In the genomic region with DNA sequence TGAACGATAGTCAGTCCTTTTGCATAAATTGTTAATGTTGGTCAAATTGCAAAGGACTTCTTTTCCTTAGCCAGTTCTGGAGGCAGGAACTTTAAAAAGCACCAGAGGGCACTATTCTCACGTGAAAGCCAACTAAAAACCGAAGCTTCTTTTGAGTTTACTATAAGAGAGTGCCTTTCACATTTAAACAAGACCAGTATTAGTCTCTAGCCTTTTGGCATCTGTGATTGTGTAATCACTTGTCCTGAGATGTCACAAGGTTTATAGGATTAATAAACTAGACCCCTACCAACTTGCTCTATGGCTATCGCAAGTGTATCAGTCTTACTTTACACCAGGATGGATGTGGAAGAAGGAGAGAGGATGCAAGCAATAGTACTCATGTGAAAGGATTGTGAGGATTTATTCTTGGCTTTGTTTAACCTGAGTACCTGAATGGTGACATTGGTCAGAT, we compare ENCODE assay signal across 8 cellular contexts. TPM values are rescaled to one million over a fixed set of nuclear protein-coding genes. Genes with fewer than 3 reads are reported as not detected.
DNase-seq lines count a peak whose midpoint lies in the region; ATAC-seq, FAIRE-seq and TF ChIP-seq lines count a peak whose summit lies in the region.

No MANE protein-coding gene starts in this region.

- no peaks in the 10 kb centered on the region for H3K36me3 Mint-ChIP-seq in endothelial cell (ENCODE audit: low read depth, unreplicated experiment)

- H3K4me1 ChIP-seq in body of pancreas: peaks cover 15% of the 10 kb centered on the region
- peaks cover 45% of the 10 kb centered on the region for H3K4me1 ChIP-seq in keratinocyte (ENCODE audit: control insufficient read depth, extremely low read depth, insufficient read depth, low read length)

- peaks cover 44% of the 10 kb centered on the region for H3K4me1 Mint-ChIP-seq in stimulated activated naive CD8-positive, alpha-beta T cell treated with anti-CD3 and anti-CD28 coated beads, Interleukin-15, amount 100 ng/mL, for 72 hours
- peaks cover 11% of the 10 kb centered on the region for H3K4me1 Mint-ChIP-seq in endothelial cell (ENCODE audit: unreplicated experiment)

- H3K36me3 ChIP-seq in BJ (ENCODE audit: control insufficient read depth, insufficient read depth, low read length): no peaks in the 10 kb centered on the region
- no peaks in the 10 kb centered on the region for H3K36me3 ChIP-seq in body of pancreas (replicated peaks in 1 of 2; ENCODE audit: insufficient read depth in 1 of 2, low read depth in 2 of 2)
- H3K36me3 ChIP-seq in keratinocyte (ENCODE audit: control insufficient read depth in 2 of 2, extremely low read depth in 1 of 2, insufficient read depth in 2 of 2, low read length in 2 of 2): no peaks in the 10 kb centered on the region

- peak; percentile 87 for ATAC-seq in HG02981 (IDR thresholded peaks at IDR 0.05; ENCODE audit: unreplicated experiment)
- peak; percentile 81 for ATAC-seq in body of pancreas
- peak; percentile 90 for ATAC-seq in stimulated activated naive CD8-positive, alpha-beta T cell treated with anti-CD3 and anti-CD28 coated beads, Interleukin-15, amount 100 ng/mL, for 72 hours

- peak overlapping the region; percentile 31 for H3K9ac ChIP-seq in keratinocyte (ENCODE audit: control insufficient read depth, extremely low read depth, insufficient read depth, low read length)

- DNase-seq in BJ (ENCODE audit: low read depth) (peak; percentile 20), GM18507 (ENCODE audit: extremely low spot score, insufficient read length, low read depth) (no peak), NCI-H748 (lab: John Stamatoyannopoulos, UW; ENCODE audit: unreplicated experiment) (peak; percentile 74), body of pancreas (peak in 3 of 4 donors; percentile 16 to 22 (median 22)), keratinocyte (ENCODE audit: low read depth, low spot score) (no peak), endothelial cell (ENCODE audit: low spot score) (no peak)
- peak; percentile 30 to 44 for DNase-seq in stimulated activated naive CD8-positive, alpha-beta T cell treated with anti-CD3 and anti-CD28 coated beads, Interleukin-15, amount 100 ng/mL, for 72 hours

- H3K27me3 ChIP-seq in BJ (ENCODE audit: control insufficient read depth, insufficient read depth, low read length) (no peaks in the 10 kb centered on the region), body of pancreas (no peaks in the 10 kb centered on the region), keratinocyte (ENCODE audit: control insufficient read depth, extremely low read depth, insufficient read depth, low read length) (no peaks in the 10 kb centered on the region)

- dilution Hi-C loops in keratinocyte (cut with MboI; ENCODE audit: extremely low pct_ligation_motif_present, low sequenced_read_pairs): no loop called here

- CTCF ChIA-PET in BJ (lab: Yijun Ruan, JAX): interaction anchor here (0.7 to 5.5 kb wide), 28 partner anchors 9 to 374 kb away, joined by 3 to 87 read pairs (median 4); a partner anchor contains a TSS

- TF ChIP-seq CTCF in BJ (IDR thresholded peaks at IDR 0.05; ENCODE audit: insufficient read depth, low read depth, low read length): peak; percentile 69
- TF ChIP-seq CTCF in body of pancreas (IDR thresholded peaks at IDR 0.05): peak; percentile 38 to 70 (median 55)
- peak; percentile 5 to 68 (median 50) for TF ChIP-seq CTCF in keratinocyte (optimal IDR thresholded peaks at IDR 0.05 in 1 of 3, IDR thresholded peaks at IDR 0.05 in 1 of 3, conservative IDR thresholded peaks at IDR 0.05 in 1 of 3; ENCODE audit: extremely low read depth in 1 of 3, insufficient read depth in 2 of 3, low read length in 3 of 3)
- TF ChIP-seq CTCF in endothelial cell (IDR thresholded peaks at IDR 0.05; ENCODE audit: unreplicated experiment): no peak

- H3K27me3 Mint-ChIP-seq in stimulated activated naive CD8-positive, alpha-beta T cell treated with anti-CD3 and anti-CD28 coated beads, Interleukin-15, amount 100 ng/mL, for 72 hours: peaks cover 14% of the 10 kb centered on the region
- peaks cover 2% of the 10 kb centered on the region for H3K27me3 Mint-ChIP-seq in endothelial cell (ENCODE audit: unreplicated experiment)

- H3K4me3 ChIP-seq in BJ (ENCODE audit: low read depth, low read length) (no peak overlapping the region), body of pancreas (no peak overlapping the region), keratinocyte (ENCODE audit: control insufficient read depth in 2 of 3, extremely low read depth in 1 of 3, insufficient read depth in 2 of 3, low read depth in 1 of 3, low read length in 3 of 3) (no peak overlapping the region)

- H3K79me2 ChIP-seq in keratinocyte (ENCODE audit: control insufficient read depth, insufficient read depth, low read length): peaks cover 2% of the 10 kb centered on the region

- intact Hi-C loops in body of pancreas (cut with DNase I): loop anchor here (5.0 kb wide), 1 partner anchor 337 kb away; no protein-coding TSS in a partner anchor

- WGBS in body of pancreas, 2 donors: 23 to 26% methylated on average over 4 of the region's 4 CpGs

- H3K9me3 ChIP-seq in body of pancreas: no peaks in the 10 kb centered on the region
- H3K9me3 ChIP-seq in keratinocyte (ENCODE audit: control insufficient read depth, low read depth, low read length): no peaks in the 10 kb centered on the region

- peak overlapping the region; percentile 34 for H3K4me2 ChIP-seq in keratinocyte (ENCODE audit: control insufficient read depth, extremely low read depth, insufficient read depth, low read depth, low read length)

- H3K27ac Mint-ChIP-seq in stimulated activated naive CD8-positive, alpha-beta T cell treated with anti-CD3 and anti-CD28 coated beads, Interleukin-15, amount 100 ng/mL, for 72 hours: peak overlapping the region; percentile 77 to 93
- no peak overlapping the region for H3K27ac Mint-ChIP-seq in endothelial cell (ENCODE audit: unreplicated experiment)

- peak overlapping the region in 1 of 2 donors; percentile 48 for H3K4me3 Mint-ChIP-seq in stimulated activated naive CD8-positive, alpha-beta T cell treated with anti-CD3 and anti-CD28 coated beads, Interleukin-15, amount 100 ng/mL, for 72 hours
- no peak overlapping the region for H3K4me3 Mint-ChIP-seq in endothelial cell (ENCODE audit: unreplicated experiment)

- no peak overlapping the region for H2AFZ ChIP-seq in keratinocyte (ENCODE audit: control insufficient read depth, low read length)

- H3K27ac ChIP-seq in body of pancreas: peak overlapping the region in 2 of 4 donors; percentile 32 to 44
- H3K27ac ChIP-seq in keratinocyte (ENCODE audit: control insufficient read depth, insufficient read depth, low read length): peak overlapping the region; percentile 100

- no peaks in the 10 kb centered on the region for H3K9me3 Mint-ChIP-seq in stimulated activated naive CD8-positive, alpha-beta T cell treated with anti-CD3 and anti-CD28 coated beads, Interleukin-15, amount 100 ng/mL, for 72 hours
- no peaks in the 10 kb centered on the region for H3K9me3 Mint-ChIP-seq in endothelial cell (ENCODE audit: unreplicated experiment)

- FAIRE-seq in GM18507 (lab: Jason Lieb, UNC): peak; percentile 71
- FAIRE-seq in keratinocyte (lab: Jason Lieb, UNC): peak; percentile 56

- POLR2A ChIA-PET in BJ (lab: Charles Lee): interaction anchor here (0.5 to 1.6 kb wide), 2 partner anchors 89 to 115 kb away, joined by 3 to 4 read pairs; no protein-coding TSS in a partner anchor

- H4K20me1 ChIP-seq in keratinocyte (ENCODE audit: control insufficient read depth, extremely low read depth, insufficient read depth, low read length): no peaks in the 10 kb centered on the region

- H3K9me1 ChIP-seq in keratinocyte (ENCODE audit: control insufficient read depth, extremely low read depth, insufficient read depth, low read length): no peaks in the 10 kb centered on the region

- no peak for TF ChIP-seq POLR2A in body of pancreas (IDR thresholded peaks at IDR 0.05)

RNA-seq across cellular contexts. Expression of a gene that starts 14.4 kb away (rescaled TPM):
- 1.3 and 1.5 TPM in 2 replicates for polyA plus RNA-seq in BJ (2011; rRNA removed)
- 0.62 and 0.81 TPM in 2 replicates for polyA minus RNA-seq in BJ (2011; rRNA and poly(A)+ RNA removed)
- 1 to 10 TPM in 1 of 2 donors, under 1 TPM in 1; 0.52 to 2.6 TPM for total RNA-seq in body of pancreas
- 1.6 to 3.3 TPM (median 2.0 TPM) in 3 replicates for polyA plus RNA-seq in keratinocyte
- polyA plus RNA-seq in keratinocyte (2011; ENCODE audit: low read depth): 0.40 TPM
- 1.8 and 3.0 TPM in 2 replicates for polyA plus RNA-seq in keratinocyte (2011; cell fraction: cytosol; rRNA removed)
- 3.0 and 3.1 TPM in 2 replicates for polyA plus RNA-seq in keratinocyte (2011; cell fraction: nucleus; rRNA removed)
- polyA plus RNA-seq in keratinocyte (2012; ENCODE audit: low replicate concordance): 0.80 and 0.92 TPM in 2 replicates
- 0.16 to 2.2 TPM (median 1.7 TPM) in 3 replicates for polyA minus RNA-seq in keratinocyte
- not detected for polyA minus RNA-seq in keratinocyte (2011; cell fraction: cytosol; rRNA and poly(A)+ RNA removed)
- 1.3 and 2.7 TPM in 2 replicates for polyA minus RNA-seq in keratinocyte (2011; cell fraction: nucleus; rRNA and poly(A)+ RNA removed)
- total RNA-seq in endothelial cell (ENCODE audit: unreplicated experiment): 1.1 TPM

Comparison
In these comparisons a context has a peak if more than half of its experiments do, and no peak if none do; other contexts are left out.
1. DNase-seq: peak in BJ (single experiment), NCI-H748 (single experiment), body of pancreas (3 of 4) and stimulated activated naive CD8-positive, alpha-beta T cell treated with anti-CD3 and anti-CD28 coated beads, Interleukin-15, amount 100 ng/mL, for 72 hours (2 of 2); none in GM18507 (single experiment), keratinocyte (single experiment) and endothelial cell (single experiment).
2. Peak in every context shown above with its lines, with median percentiles within 50 percentile points of each other: ATAC-seq.